Comparison of ENCODE assay signal across 9 cellular contexts in the genomic region with DNA sequence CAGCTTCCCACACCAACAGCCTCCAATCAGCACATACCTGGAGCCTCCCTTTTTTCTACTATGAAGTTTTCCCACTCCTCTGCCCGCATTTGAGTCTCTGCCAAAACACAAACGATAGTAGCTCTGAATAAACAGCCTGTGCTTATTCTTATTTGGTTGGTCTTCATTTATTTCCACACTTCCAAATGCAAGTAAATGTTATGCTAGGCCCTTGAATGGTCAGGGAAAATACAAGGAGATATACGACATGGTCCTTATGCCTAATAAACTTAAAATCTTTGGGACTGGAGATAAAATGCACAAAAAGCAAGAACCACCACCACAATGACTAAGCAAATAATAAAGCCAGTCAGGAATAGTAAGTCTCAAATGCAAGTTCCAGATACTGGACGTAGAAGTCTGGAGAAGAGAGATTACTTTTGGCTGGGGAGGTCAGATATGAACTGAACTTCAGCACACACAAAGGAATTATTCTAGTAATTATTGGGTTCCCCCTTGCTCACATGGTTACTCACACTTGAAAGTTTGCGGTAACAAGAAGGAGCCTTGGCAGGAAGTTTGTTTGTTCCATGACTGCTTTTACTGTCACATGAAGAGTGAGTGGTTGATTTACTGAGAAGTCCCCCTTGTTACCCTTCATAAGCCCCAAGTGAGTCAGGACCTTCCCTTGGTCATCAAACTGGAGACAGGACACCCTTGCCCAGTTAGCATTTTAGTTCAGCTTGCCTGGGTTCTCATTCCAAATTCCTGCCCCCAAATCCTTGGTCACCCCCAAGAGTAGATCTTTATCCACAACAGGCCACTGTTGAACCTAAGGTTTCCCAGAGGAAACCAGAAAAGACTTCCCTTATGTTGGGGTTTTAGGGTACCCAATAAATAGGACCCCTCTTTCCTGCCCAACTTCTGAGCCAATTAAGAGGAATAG.
A peak's percentile ranks its signal among the peaks of the same experiment; 100 is the strongest.
DNase-seq lines count a peak whose midpoint lies in the region; ATAC-seq and TF ChIP-seq lines count a peak whose summit lies in the region.
"Had no signal": no experiment of that assay in that cellular context is flagged by ENCODE, and none has a peak within 500 bp of the region (broad histone marks: within the 10 kb centered on the region; RNA-seq: fewer than 3 reads in every experiment).

No MANE protein-coding gene starts in this region.

- H3K9me3 ChIP-seq in MG63 (no peaks in the 10 kb centered on the region), trophoblast cell (ENCODE audit: insufficient read depth, low read depth, low read length) (no peaks in the 10 kb centered on the region)

- H4K8ac ChIP-seq in trophoblast cell (ENCODE audit: low read depth, low read length): no peak overlapping the region

- no peak overlapping the region for H3K18ac ChIP-seq in trophoblast cell (ENCODE audit: low read length)

- peak overlapping the region; percentile 55 for H3K4me3 Mint-ChIP-seq in activated naive CD8-positive, alpha-beta T cell treated with anti-CD3 and anti-CD28 coated beads, Interleukin-2, amount 10 ng/mL, durations not matched to agents 7 days and 5 days
- H3K4me3 Mint-ChIP-seq: neural crest cell had no signal

- peak overlapping the region; percentile 32 for H4K91ac ChIP-seq in trophoblast cell (ENCODE audit: low read depth, low read length)

- no peak overlapping the region for H3K9ac ChIP-seq in trophoblast cell (ENCODE audit: low read length)

- peak; percentile 81 for ATAC-seq in GM21737 (IDR thresholded peaks at IDR 0.05; ENCODE audit: unreplicated experiment)
- peak; percentile 66 for ATAC-seq in activated naive CD8-positive, alpha-beta T cell treated with anti-CD3 and anti-CD28 coated beads, Interleukin-2, amount 10 ng/mL, durations not matched to agents 7 days and 5 days (ENCODE audit: low read depth)

- no peak overlapping the region for H3K23ac ChIP-seq in trophoblast cell (ENCODE audit: low read length)

- H3K4me1 Mint-ChIP-seq in activated naive CD8-positive, alpha-beta T cell treated with anti-CD3 and anti-CD28 coated beads, Interleukin-2, amount 10 ng/mL, durations not matched to agents 7 days and 5 days: peaks cover 65% of the 10 kb centered on the region

- peaks cover 11 to 15% of the 10 kb centered on the region in 2 experiments for H3K4me1 ChIP-seq in trophoblast cell (ENCODE audit: control insufficient read depth in 1 of 2, insufficient read depth in 2 of 2, low read length in 2 of 2)

- TF ChIP-seq CTCF in GM12864 (IDR thresholded peaks at IDR 0.05; ENCODE audit: low read depth, low read length, missing control alignments): no peak

- H3K79me2 ChIP-seq in trophoblast cell (ENCODE audit: control insufficient read depth, insufficient read depth, low read length, poor library complexity): no peaks in the 10 kb centered on the region

- no peak overlapping the region for H2AFZ ChIP-seq in trophoblast cell (ENCODE audit: insufficient read depth, low read length, poor library complexity)

- DNase-seq in GM12864 (ENCODE audit: low read depth): peak; percentile 65
- peak; percentile 9 for DNase-seq in MG63
- DNase-seq in activated naive CD8-positive, alpha-beta T cell treated with anti-CD3 and anti-CD28 coated beads, Interleukin-2, amount 10 ng/mL, durations not matched to agents 7 days and 5 days: no peak
- DNase-seq in trophoblast cell: peak; percentile 63 to 75
- DNase-seq in NCI-H1436 (lab: John Stamatoyannopoulos, UW): no peak
- DNase-seq in effector CD4-positive, alpha-beta T cell: no peak
- DNase-seq in NCI-H2081 treated with DMSO at 0.1 percent for 48 hours (lab: John Stamatoyannopoulos, UW): no peak

- H3K27me3 ChIP-seq in MG63 (no peaks in the 10 kb centered on the region), trophoblast cell (ENCODE audit: insufficient read depth, low read length) (no peaks in the 10 kb centered on the region)

- H3K27me3 Mint-ChIP-seq in activated naive CD8-positive, alpha-beta T cell treated with anti-CD3 and anti-CD28 coated beads, Interleukin-2, amount 10 ng/mL, durations not matched to agents 7 days and 5 days: no peaks in the 10 kb centered on the region

- peaks cover 25% of the 10 kb centered on the region for H3K36me3 Mint-ChIP-seq in activated naive CD8-positive, alpha-beta T cell treated with anti-CD3 and anti-CD28 coated beads, Interleukin-2, amount 10 ng/mL, durations not matched to agents 7 days and 5 days

- H2AK5ac ChIP-seq in trophoblast cell (ENCODE audit: low read length): peak overlapping the region; percentile 22

- no peak overlapping the region for H3K27ac ChIP-seq in trophoblast cell (ENCODE audit: low read depth, low read length)

- no peak overlapping the region for H3K4ac ChIP-seq in trophoblast cell (ENCODE audit: low read depth, low read length)

- peak overlapping the region; percentile 20 for H2BK5ac ChIP-seq in trophoblast cell (ENCODE audit: low read depth, low read length, poor library complexity)

- H3K27ac Mint-ChIP-seq in activated naive CD8-positive, alpha-beta T cell treated with anti-CD3 and anti-CD28 coated beads, Interleukin-2, amount 10 ng/mL, durations not matched to agents 7 days and 5 days: peak overlapping the region; percentile 67

- no peak overlapping the region for H3K4me3 ChIP-seq in GM12864 (ENCODE audit: low read depth, low read length)
- no peak overlapping the region for H3K4me3 ChIP-seq in MG63
- H3K4me3 ChIP-seq in trophoblast cell (ENCODE audit: low read depth, low read length): no peak overlapping the region

- no CpG with 5 or more reads among the region's 5 CpGs for WGBS in trophoblast cell (ENCODE audit: extremely low coverage, insufficient coverage, insufficient read length)

- POLR2A ChIA-PET in activated naive CD8-positive, alpha-beta T cell treated with anti-CD3 and anti-CD28 coated beads, Interleukin-2, amount 10 ng/mL, durations not matched to agents 7 days and 5 days (lab: Charles Lee): no interaction called here

- peaks cover 9% of the 10 kb centered on the region for H3K79me1 ChIP-seq in trophoblast cell (ENCODE audit: low read length)

- no peak overlapping the region for H3K4me2 ChIP-seq in trophoblast cell (ENCODE audit: low read length)

- H3K14ac ChIP-seq in trophoblast cell (ENCODE audit: low read length): peak overlapping the region; percentile 34

- peak overlapping the region; percentile 81 for H2BK12ac ChIP-seq in trophoblast cell (ENCODE audit: low read length)

- H3K9me3 Mint-ChIP-seq in activated naive CD8-positive, alpha-beta T cell treated with anti-CD3 and anti-CD28 coated beads, Interleukin-2, amount 10 ng/mL, durations not matched to agents 7 days and 5 days: peaks cover 5% of the 10 kb centered on the region

- no peak overlapping the region for H4K12ac ChIP-seq in trophoblast cell (ENCODE audit: low read depth, low read length)

- no peak overlapping the region for H2BK120ac ChIP-seq in trophoblast cell (ENCODE audit: insufficient read depth, low read length, poor library complexity)

- H3K36me3 ChIP-seq in MG63: no peaks in the 10 kb centered on the region
- H3K36me3 ChIP-seq in trophoblast cell (ENCODE audit: control insufficient read depth in 1 of 2, insufficient read depth in 2 of 2, low read length in 2 of 2): no peaks in the 10 kb centered on the region

Comparison
In these comparisons a context has a peak if more than half of its experiments do, and no peak if none do; other contexts are left out.
1. DNase-seq: peak in GM12864 (single experiment), MG63 (single experiment) and trophoblast cell (2 of 2); none in activated naive CD8-positive, alpha-beta T cell treated with anti-CD3 and anti-CD28 coated beads, Interleukin-2, amount 10 ng/mL, durations not matched to agents 7 days and 5 days (single experiment), NCI-H1436 (single experiment), effector CD4-positive, alpha-beta T cell (single experiment) and NCI-H2081 treated with DMSO at 0.1 percent for 48 hours (single experiment).